Comparison of ENCODE assay signal across 9 cellular contexts in genomic region chr10:133325761-133326463, GRCh38. TPM values are rescaled to one million over a fixed set of nuclear protein-coding genes. Genes with fewer than 3 reads are reported as not detected.
DNase-seq lines count a peak whose midpoint lies in the region; ATAC-seq and TF ChIP-seq lines count a peak whose summit lies in the region.
"Had no signal": no experiment of that assay in that cellular context is flagged by ENCODE, and none has a peak within 500 bp of the region (broad histone marks: within the 10 kb centered on the region; RNA-seq: fewer than 3 reads in every experiment).

No MANE protein-coding gene starts in this region.

- 4 to 17% (median 8%) methylated on average over 17 to 66 of the region's 66 CpGs for WGBS in heart left ventricle, 4 donors

- peaks cover 0 to 29% (median 14%) of the 10 kb centered on the region in 12 donors for H3K4me1 ChIP-seq in heart left ventricle
- H3K4me1 ChIP-seq in uterus: peaks cover 0 to 4% of the 10 kb centered on the region in 2 donors

- TF ChIP-seq POLR2A in heart left ventricle (IDR thresholded peaks at IDR 0.05): no peak
- TF ChIP-seq POLR2A in uterus (IDR thresholded peaks at IDR 0.05): no peak

- H3K9me3 ChIP-seq in heart left ventricle (peaks cover 0 to 4% (median 0%) of the 10 kb centered on the region in 12 donors), uterus (no peaks in the 10 kb centered on the region)

- peak overlapping the region; percentile 9 to 52 (median 41) for H3K4me3 ChIP-seq in heart left ventricle
- H3K4me3 ChIP-seq in uterus: peak overlapping the region in 1 of 2 donors; percentile 14

- peak in 1 of 4 donors; percentile 14 for ATAC-seq in heart left ventricle
- ATAC-seq in HG03139 (IDR thresholded peaks at IDR 0.05; ENCODE audit: unreplicated experiment): no peak
- ATAC-seq in HG02588 (IDR thresholded peaks at IDR 0.05; ENCODE audit: unreplicated experiment): no peak
- ATAC-seq in HG03097 (IDR thresholded peaks at IDR 0.05; ENCODE audit: low FRiP score, unreplicated experiment): no peak

- intact Hi-C loops in heart left ventricle (cut with DNase I) (loop anchor here in 8 of 10 donors (5.0 to 10.0 kb wide), 4 partner anchors 191 to 281 kb away; partner anchors contain the start of gene CYP2E1 (in 1 of the 8)), uterus (cut with DNase I; ENCODE audit: low total_unique reads) (no loop called here)

- DNase-seq in D341Med (ENCODE audit: low spot score) (peak; percentile 41), heart left ventricle (peak in 1 of 5 donors; percentile 13), retina (peak; percentile 69), uterus (no peak)
- DNase-seq: RPMI8226 had no signal

- no peak for TF ChIP-seq CTCF in VCaP (conservative IDR thresholded peaks at IDR 0.05)
- TF ChIP-seq CTCF in heart left ventricle (IDR thresholded peaks at IDR 0.05): no peak
- no peak for TF ChIP-seq CTCF in uterus (IDR thresholded peaks at IDR 0.05)

- H3K36me3 ChIP-seq in heart left ventricle (no peaks in the 10 kb centered on the region), uterus (no peaks in the 10 kb centered on the region)

- H3K27ac ChIP-seq in VCaP (peak overlapping the region; percentile 77), heart left ventricle (no peak overlapping the region), uterus (no peak overlapping the region)

- H3K27me3 ChIP-seq in heart left ventricle (peaks cover 42 to 58% (median 50%) of the 10 kb centered on the region in 9 donors), uterus (peaks cover 18 to 28% of the 10 kb centered on the region in 2 donors)

RNA-seq across cellular contexts. Expression of gene CALY, which starts 10.8 kb away (rescaled TPM):
- total RNA-seq in heart left ventricle (1 to 10 TPM in 1 of 9 donors, not detected in 8; 1.7 TPM), uterus (under 1 TPM in 1 of 4 donors, not detected in 3; 0.69 TPM)
- polyA plus RNA-seq in heart left ventricle: not detected

RNA-seq across cellular contexts. Expression of gene ZNF511, which starts 17.2 kb away (rescaled TPM):
- 10 to 100 TPM; 34.5 to 53.3 (median 40.5) TPM for total RNA-seq in heart left ventricle
- 10 to 100 TPM; 44.5 to 80.4 TPM for polyA plus RNA-seq in heart left ventricle
- 10 to 100 TPM; 23.1 to 45.5 (median 30.0) TPM for total RNA-seq in uterus

RNA-seq across cellular contexts. Expression of gene TUBGCP2, which starts 17.2 kb away (rescaled TPM):
- total RNA-seq in heart left ventricle (10 to 100 TPM; 33.5 to 49.5 (median 40.1) TPM), uterus (10 to 100 TPM; 26.8 to 61.9 (median 44.4) TPM)
- 10 to 100 TPM; 34.5 to 36.0 TPM for polyA plus RNA-seq in heart left ventricle

RNA-seq across cellular contexts. Expression of gene PRAP1, which starts 21.3 kb away (rescaled TPM):
- total RNA-seq in heart left ventricle (not detected), uterus (not detected)
- not detected for polyA plus RNA-seq in heart left ventricle

RNA-seq across cellular contexts. Expression of gene FUOM, which starts 31.9 kb away (rescaled TPM):
- 10 to 100 TPM in 2 of 9 donors, 1 to 10 TPM in 7; 4.3 to 24.1 (median 8.0) TPM for total RNA-seq in heart left ventricle
- polyA plus RNA-seq in heart left ventricle: 10 to 100 TPM in 1 of 2 donors, 1 to 10 TPM in 1; 8.6 to 16.0 TPM
- total RNA-seq in uterus: 10 to 100 TPM in 1 of 4 donors, 1 to 10 TPM in 2, not detected in 1; 2.6 to 13.8 (median 2.9) TPM

Comparison
In these comparisons a context has a peak if more than half of its experiments do, and no peak if none do; other contexts are left out.
1. DNase-seq: peak in D341Med (single experiment) and retina (single experiment); none in uterus (0 of 2).